Comparison of ENCODE assay signal across 15 cellular contexts in the genomic region with DNA sequence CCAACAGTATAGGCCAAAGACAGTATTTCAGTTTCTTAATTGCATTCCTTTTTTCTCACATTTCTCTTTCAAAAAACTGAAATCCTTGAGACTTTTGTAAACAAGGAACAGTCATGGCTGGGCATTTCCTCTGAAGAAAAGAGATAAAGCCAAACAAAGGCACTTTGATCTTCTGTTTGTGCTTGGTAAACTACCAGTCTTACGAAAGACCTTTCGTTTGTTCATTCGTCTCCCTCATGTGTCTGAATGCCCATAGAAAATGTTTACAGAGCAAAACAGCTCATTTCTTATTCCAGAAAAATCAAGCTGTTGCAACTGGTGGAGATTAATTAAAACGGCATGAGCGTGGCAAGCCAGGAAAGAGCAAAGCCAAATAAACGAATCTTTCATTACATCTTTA.
A peak's percentile ranks its signal among the peaks of the same experiment; 100 is the strongest.
DNase-seq lines count a peak whose midpoint lies in the region; ATAC-seq and TF ChIP-seq lines count a peak whose summit lies in the region.
"Had no signal": no experiment of that assay in that cellular context is flagged by ENCODE, and none has a peak within 500 bp of the region (broad histone marks: within the 10 kb centered on the region; RNA-seq: fewer than 3 reads in every experiment).

No MANE protein-coding gene starts in this region.

- H3K4me3 ChIP-seq in right lobe of liver (no peak overlapping the region), uterus (no peak overlapping the region)
- H3K4me3 ChIP-seq: lower lobe of right lung, thoracic aorta had no signal

- ATAC-seq in right lobe of liver (peak; percentile 48 to 86 (median 76)), HG02970 (IDR thresholded peaks at IDR 0.05; ENCODE audit: low FRiP score, unreplicated experiment) (no peak)
- ATAC-seq: lower lobe of right lung had no signal

- H3K4me1 ChIP-seq in right lobe of liver (peaks cover 0 to 12% (median 0%) of the 10 kb centered on the region in 4 donors), uterus (no peaks in the 10 kb centered on the region)

- H3K4me1 Mint-ChIP-seq in brain, result peaks cover 19% of the 10 kb centered on the region
- no peaks in the 10 kb centered on the region for H3K4me1 Mint-ChIP-seq in activated CD4-positive, alpha-beta memory T cell treated with anti-CD3 and anti-CD28 coated beads, Interleukin-2, amount 10 ng/mL, durations not matched to agents 7 days and 5 days

- 21% methylated on average over 6 of the region's 6 CpGs for WGBS in right lobe of liver (ENCODE audit: insufficient coverage, low coverage, low lambda C conversion rate, missing lambda C conversion rate)

- H3K36me3 ChIP-seq in right lobe of liver (no peaks in the 10 kb centered on the region), uterus (no peaks in the 10 kb centered on the region)
- H3K36me3 ChIP-seq: lower lobe of right lung, thoracic aorta had no signal

- H3K27ac Mint-ChIP-seq in brain, result peak overlapping the region in 3 of 5 experiments; percentile 30 to 48 (median 34)
- no peak overlapping the region for H3K27ac Mint-ChIP-seq in activated CD4-positive, alpha-beta memory T cell treated with anti-CD3 and anti-CD28 coated beads, Interleukin-2, amount 10 ng/mL, durations not matched to agents 7 days and 5 days
- H3K27ac Mint-ChIP-seq: activated T-cell treated with anti-CD3 and anti-CD28 coated beads, Interleukin-2, amount 50 U/mL, for 24 hours; dendritic cell treated with granulocyte-macrophage colony-stimulating factor and Interleukin-4, amounts not matched to agents 40 ng/mL and 50 ng/mL, for 4 days had no signal

- peaks cover 0 to 3% (median 0%) of the 10 kb centered on the region in 5 experiments for H3K9me3 Mint-ChIP-seq in brain
- no peaks in the 10 kb centered on the region for H3K9me3 Mint-ChIP-seq in activated CD4-positive, alpha-beta memory T cell treated with anti-CD3 and anti-CD28 coated beads, Interleukin-2, amount 10 ng/mL, durations not matched to agents 7 days and 5 days
- H3K9me3 Mint-ChIP-seq: activated T-cell treated with anti-CD3 and anti-CD28 coated beads, Interleukin-2, amount 50 U/mL, for 24 hours had no signal

- no peaks in the 10 kb centered on the region for H3K27me3 Mint-ChIP-seq in brain
- H3K27me3 Mint-ChIP-seq in activated CD4-positive, alpha-beta memory T cell treated with anti-CD3 and anti-CD28 coated beads, Interleukin-2, amount 10 ng/mL, durations not matched to agents 7 days and 5 days, result no peaks in the 10 kb centered on the region
- H3K27me3 Mint-ChIP-seq: activated T-cell treated with anti-CD3 and anti-CD28 coated beads, Interleukin-2, amount 50 U/mL, for 24 hours; dendritic cell treated with granulocyte-macrophage colony-stimulating factor and Interleukin-4, amounts not matched to agents 40 ng/mL and 50 ng/mL, for 4 days had no signal

- TF ChIP-seq POLR2A in right lobe of liver (IDR thresholded peaks at IDR 0.05), result no peak
- TF ChIP-seq POLR2A in uterus (IDR thresholded peaks at IDR 0.05), result no peak

- intact Hi-C loops in right lobe of liver (cut with DNase I) (no loop called here), uterus (cut with DNase I; ENCODE audit: low total_unique reads) (loop anchor here (5.0 kb wide), 1 partner anchor 177 kb away; a partner anchor contains a TSS)

- H3K27ac ChIP-seq in right lobe of liver (no peak overlapping the region), uterus (peak overlapping the region; percentile 46 to 92)
- H3K27ac ChIP-seq: lower lobe of right lung, thoracic aorta had no signal

- peak; percentile 18 for DNase-seq in NCI-H146 (lab: John Stamatoyannopoulos, UW)
- DNase-seq in NCI-H146 treated with DMSO at 0.1 percent for 48 hours (lab: John Stamatoyannopoulos, UW; ENCODE audit: unreplicated experiment), result no peak
- DNase-seq in right lobe of liver, result no peak
- no peak for DNase-seq in uterus
- DNase-seq in CD1c-positive myeloid dendritic cell (ENCODE audit: extremely low spot score), result no peak
- no peak for DNase-seq in activated CD4-positive, alpha-beta memory T cell treated with anti-CD3 and anti-CD28 coated beads, Interleukin-2, amount 10 ng/mL, durations not matched to agents 7 days and 5 days
- DNase-seq: activated T-cell treated with anti-CD3 and anti-CD28 coated beads, Interleukin-2, amount 50 U/mL, for 24 hours; glutamatergic neuron; lower lobe of right lung; MM.1S; stimulated activated CD4-positive, alpha-beta T cell treated with anti-CD3 and anti-CD28 coated beads, Interleukin-15, amount 100 ng/mL, for 24 hours had no signal

- H3K27me3 ChIP-seq in right lobe of liver (no peaks in the 10 kb centered on the region), uterus (no peaks in the 10 kb centered on the region)

- no peaks in the 10 kb centered on the region for H3K9me3 ChIP-seq in right lobe of liver
- H3K9me3 ChIP-seq in uterus, result no peaks in the 10 kb centered on the region
- H3K9me3 ChIP-seq: lower lobe of right lung, thoracic aorta had no signal

- peak overlapping the region in 1 of 5 experiments; percentile 33 for H3K4me3 Mint-ChIP-seq in brain
- no peak overlapping the region for H3K4me3 Mint-ChIP-seq in activated CD4-positive, alpha-beta memory T cell treated with anti-CD3 and anti-CD28 coated beads, Interleukin-2, amount 10 ng/mL, durations not matched to agents 7 days and 5 days
- H3K4me3 Mint-ChIP-seq: activated T-cell treated with anti-CD3 and anti-CD28 coated beads, Interleukin-2, amount 50 U/mL, for 24 hours; dendritic cell treated with granulocyte-macrophage colony-stimulating factor and Interleukin-4, amounts not matched to agents 40 ng/mL and 50 ng/mL, for 4 days had no signal

- TF ChIP-seq CTCF in brain (conservative IDR thresholded peaks at IDR 0.05) (no peak), right lobe of liver (IDR thresholded peaks at IDR 0.05) (no peak), uterus (IDR thresholded peaks at IDR 0.05) (no peak)

- no peaks in the 10 kb centered on the region for H3K36me3 Mint-ChIP-seq in brain
- no peaks in the 10 kb centered on the region for H3K36me3 Mint-ChIP-seq in activated CD4-positive, alpha-beta memory T cell treated with anti-CD3 and anti-CD28 coated beads, Interleukin-2, amount 10 ng/mL, durations not matched to agents 7 days and 5 days (ENCODE audit: low read depth)

- CTCF ChIA-PET in activated CD4-positive, alpha-beta memory T cell treated with anti-CD3 and anti-CD28 coated beads, Interleukin-2, amount 10 ng/mL, durations not matched to agents 7 days and 5 days (lab: Charles Lee), result no interaction called here

- POLR2A ChIA-PET in activated CD4-positive, alpha-beta memory T cell treated with anti-CD3 and anti-CD28 coated beads, Interleukin-2, amount 10 ng/mL, durations not matched to agents 7 days and 5 days (lab: Charles Lee), result no interaction called here

Comparison
In these comparisons a context has a peak if more than half of its experiments do, and no peak if none do; other contexts are left out.
1. H3K27ac ChIP-seq: peak in uterus (2 of 2); none in right lobe of liver (0 of 3).